Comparison of ENCODE assay signal across 10 cellular contexts in genomic region chr1:171219346-171219745, GRCh38. TPM values are rescaled to one million over a fixed set of nuclear protein-coding genes. Genes with fewer than 3 reads are reported as not detected.
DNase-seq lines count a peak whose midpoint lies in the region; ATAC-seq and TF ChIP-seq lines count a peak whose summit lies in the region.
"Not testable (repeated sequence)": the region's sequence is repeated elsewhere in the genome, so short reads cannot be mapped to it uniquely, and the experiment has no call there.
"Had no signal": no experiment of that assay in that cellular context is flagged by ENCODE, and none has a peak within 500 bp of the region (broad histone marks: within the 10 kb centered on the region; RNA-seq: fewer than 3 reads in every experiment).

No MANE protein-coding gene starts in this region.

- peak overlapping the region; percentile 44; the same call in 1 of the 2 replicates for H3K4me3 ChIP-seq in GM23338
- not testable (repeated sequence) for H3K4me3 ChIP-seq in SJSA1; epithelial cell of esophagus (ENCODE audit: low read length); gastroesophageal sphincter; mesendoderm (ENCODE audit: low read length)

- H3K27me3 ChIP-seq in GM23338 (ENCODE audit: insufficient read depth); SJSA1 (replicated peaks); gastroesophageal sphincter; mesendoderm (ENCODE audit: insufficient read depth, low read length, poor library complexity): not testable (repeated sequence)

- DNase-seq in GM23338 (ENCODE audit: low spot score) (peak; percentile 30), SJSA1 (ENCODE audit: low read depth in 1 of 2, low spot score in 2 of 2) (peak; percentile 47 to 82), MCF 10A (ENCODE audit: unreplicated experiment) (peak; percentile 32), epithelial cell of esophagus (ENCODE audit: low read depth) (peak; percentile 15), mesendoderm (peak; percentile 34), renal cortical epithelial cell (ENCODE audit: low read depth) (peak; percentile 55)

- peak overlapping the region; percentile 74 for H2BK5ac ChIP-seq in mesendoderm (ENCODE audit: low read length)

- not testable (repeated sequence) for TF ChIP-seq CTCF in GM23338 (conservative IDR thresholded peaks at IDR 0.05; ENCODE audit: low read depth in 2 of 2); MCF 10A (IDR thresholded peaks at IDR 0.05; ENCODE audit: unreplicated experiment); epithelial cell of esophagus (IDR thresholded peaks at IDR 0.05; ENCODE audit: insufficient read depth, low read depth, low read length, missing control alignments); gastroesophageal sphincter (IDR thresholded peaks at IDR 0.05)

- not testable (repeated sequence) for H3K36me3 ChIP-seq in GM23338 (ENCODE audit: insufficient read depth); SJSA1; gastroesophageal sphincter; mesendoderm (ENCODE audit: control insufficient read depth, insufficient read depth, low read length)

- TF ChIP-seq POLR2A in gastroesophageal sphincter (IDR thresholded peaks at IDR 0.05): not testable (repeated sequence)

- not testable (repeated sequence) for H4K5ac ChIP-seq in mesendoderm (ENCODE audit: low read length)

- not testable (repeated sequence) for H2BK15ac ChIP-seq in mesendoderm (replicated peaks; ENCODE audit: low read depth)

- ATAC-seq in GM23338, gastroesophageal sphincter: not testable (repeated sequence)

- CTCF ChIA-PET in MCF 10A (lab: Yijun Ruan, JAX): interaction anchor here (0.8 to 1.6 kb wide), 2 partner anchors 19 to 138 kb away, joined by 3 to 7 read pairs; no protein-coding TSS in a partner anchor

- not testable (repeated sequence) for H2BK120ac ChIP-seq in mesendoderm (ENCODE audit: low read depth, low read length)

- H3K4me1 ChIP-seq in GM23338 (ENCODE audit: insufficient read depth) (peaks cover 45% of the 10 kb centered on the region), SJSA1 (replicated peaks) (peaks cover 33% of the 10 kb centered on the region), gastroesophageal sphincter (peaks cover 13 to 57% (median 14%) of the 10 kb centered on the region in 3 donors)
- not testable (repeated sequence) for H3K4me1 ChIP-seq in mesendoderm (ENCODE audit: control insufficient read depth, low read depth, low read length)

- not testable (repeated sequence) for H3F3A ChIP-seq in GM23338 (replicated peaks; ENCODE audit: low read depth)

- peak overlapping the region; percentile 31 for H3K4ac ChIP-seq in mesendoderm (ENCODE audit: low read depth, low read length)

- H3K79me2 ChIP-seq in GM23338 (replicated peaks; ENCODE audit: insufficient read depth); mesendoderm (ENCODE audit: control insufficient read depth, insufficient read depth, low read length): not testable (repeated sequence)

- H2AFZ ChIP-seq in GM23338: not testable (repeated sequence)

- not testable (repeated sequence) for TF ChIP-seq EP300 in gastroesophageal sphincter (IDR thresholded peaks at IDR 0.05)

- H3K4me2 ChIP-seq in GM23338: peak overlapping the region; percentile 22
- H3K4me2 ChIP-seq in mesendoderm (ENCODE audit: low read length): not testable (repeated sequence)

- H3K79me1 ChIP-seq in mesendoderm (ENCODE audit: low read length): not testable (repeated sequence)

- not testable (repeated sequence) for H2AK5ac ChIP-seq in mesendoderm (ENCODE audit: low read length)

- peak overlapping the region; percentile 92 for H3K18ac ChIP-seq in mesendoderm (ENCODE audit: low read length)

- peaks cover 52% of the 10 kb centered on the region for H3K4me1 Mint-ChIP-seq in GM23338
- peaks cover 58% of the 10 kb centered on the region for H3K4me1 Mint-ChIP-seq in MCF 10A (ENCODE audit: insufficient read depth, unreplicated experiment)

- not testable (repeated sequence) for H3K9ac ChIP-seq in mesendoderm (ENCODE audit: low read length)

- not testable (repeated sequence) for H4K8ac ChIP-seq in mesendoderm (ENCODE audit: low read depth, low read length)

- not testable (repeated sequence) for H3K9me3 ChIP-seq in SJSA1 (replicated peaks); gastroesophageal sphincter

- not testable (repeated sequence) for H4K20me1 ChIP-seq in GM23338 (replicated peaks; ENCODE audit: insufficient read depth)

- BruUV-seq in MCF 10A (replicated peaks; lab: Mats Ljungman, UMichigan): not testable (repeated sequence)

- H3K27ac Mint-ChIP-seq in GM23338 (peak overlapping the region; percentile 95), MCF 10A (ENCODE audit: low read depth, unreplicated experiment) (peak overlapping the region; percentile 98)

- not testable (repeated sequence) for H3K23ac ChIP-seq in mesendoderm (ENCODE audit: low read length)

- H3K4me3 Mint-ChIP-seq in GM23338 (peak overlapping the region; percentile 72; the same call in 2 of the 3 replicates), MCF 10A (ENCODE audit: unreplicated experiment) (peak overlapping the region; percentile 7)

- intact Hi-C loops in MCF 10A (cut with micrococcal nuclease): not testable (repeated sequence)

- H3K27ac ChIP-seq in GM23338 (ENCODE audit: low read depth) (peak overlapping the region; percentile 98), SJSA1 (peak overlapping the region; percentile 99), gastroesophageal sphincter (peak overlapping the region; percentile 23 to 74 (median 50)), mesendoderm (ENCODE audit: low read depth, low read length) (peak overlapping the region; percentile 82)

- peak overlapping the region; percentile 64 for H3K56ac ChIP-seq in mesendoderm (ENCODE audit: low read length)

- peaks cover 23% of the 10 kb centered on the region for H3K9me3 Mint-ChIP-seq in GM23338
- H3K9me3 Mint-ChIP-seq in MCF 10A (ENCODE audit: unreplicated experiment): not testable (repeated sequence)

- H3K9me2 ChIP-seq in GM23338 (ENCODE audit: insufficient read depth): not testable (repeated sequence)

- H3K27me3 Mint-ChIP-seq in GM23338 (ENCODE audit: insufficient read depth, low read depth, poor library complexity); MCF 10A (ENCODE audit: insufficient read depth, unreplicated experiment): not testable (repeated sequence)

- POLR2A ChIA-PET in MCF 10A (lab: Yijun Ruan, JAX): not testable (repeated sequence)

- peaks cover 19% of the 10 kb centered on the region; the same call in 2 of the 3 replicates for H3K36me3 Mint-ChIP-seq in GM23338 (ENCODE audit: low read depth)
- H3K36me3 Mint-ChIP-seq in MCF 10A (ENCODE audit: insufficient read depth, unreplicated experiment): not testable (repeated sequence)

RNA-seq across cellular contexts. Expression of gene FMO1, which starts 28.9 kb away (rescaled TPM):
- total RNA-seq in GM23338 (2014; rRNA removed; shearing (Covaris generic)): not detected in 2 replicates
- polyA plus RNA-seq in GM23338 (2016; fragmentation: Nextera tagmentation; extraction: Ambion mirVana): 0.19 and 0.23 TPM in 2 replicates
- not detected in 2 replicates for total RNA-seq in SJSA1 (2014; rRNA removed; shearing (Covaris generic))
- total RNA-seq in MCF 10A (2022): not detected in 2 replicates
- total RNA-seq in gastroesophageal sphincter: under 1 TPM in 2 of 4 donors, not detected in 2; 0.12 to 0.81 TPM
- not detected for polyA plus RNA-seq in mesendoderm (2013, experiment 1 of 2)
- polyA plus RNA-seq in mesendoderm (2013, experiment 2 of 2): not detected
- total RNA-seq in renal cortical epithelial cell: 0.45 and 0.87 TPM in 2 replicates
- total RNA-seq: CD4-positive, alpha-beta T cell; LHCN-M2; T-helper 2 cell treated with Interferon-gamma antibody and Interleukin-4, amounts not matched to agents 100 ng/mL and 5 ng/mL, for 36 hours had no signal

RNA-seq across cellular contexts. Expression of gene FMO2, which starts 34.2 kb away (rescaled TPM):
- not detected in 2 replicates for total RNA-seq in GM23338 (2014; rRNA removed; shearing (Covaris generic))
- 0.31 TPM in 1 of 2 replicates, not detected in the other for polyA plus RNA-seq in GM23338 (2016; fragmentation: Nextera tagmentation; extraction: Ambion mirVana)
- total RNA-seq in SJSA1 (2014; rRNA removed; shearing (Covaris generic)): not detected in 2 replicates
- total RNA-seq in MCF 10A (2022) (not detected in 2 replicates), gastroesophageal sphincter (10 to 100 TPM; 33.9 to 74.1 (median 35.9) TPM), renal cortical epithelial cell (not detected in 2 replicates)
- 0.04 TPM for polyA plus RNA-seq in mesendoderm (2013, experiment 1 of 2)
- 0.01 TPM for polyA plus RNA-seq in mesendoderm (2013, experiment 2 of 2)
- total RNA-seq: CD4-positive, alpha-beta T cell; LHCN-M2; T-helper 2 cell treated with Interferon-gamma antibody and Interleukin-4, amounts not matched to agents 100 ng/mL and 5 ng/mL, for 36 hours had no signal

Comparison
In these comparisons a context has a peak if more than half of its experiments do, and no peak if none do; other contexts are left out.
1. RNA of gene FMO2, which starts 34.2 kb away (total RNA-seq): 33.9 to 74.1 TPM in gastroesophageal sphincter; not detected in GM23338, not detected in SJSA1, not detected in MCF 10A and not detected in renal cortical epithelial cell; every median in the first group is over 10 times any median in the second.
2. Peak in every context shown above with its lines, with median percentiles within 50 percentile points of each other: DNase-seq and H3K27ac ChIP-seq.